Comparison of ENCODE assay signal across 8 cellular contexts in genomic region chr7:32347244-32347828, GRCh38.
DNase-seq lines count a peak whose midpoint lies in the region; TF ChIP-seq lines count a peak whose summit lies in the region.

No MANE protein-coding gene starts in this region.

- H3K4me3 Mint-ChIP-seq in endodermal cell: no peak overlapping the region

- TF ChIP-seq CTCF in AG09319 (IDR thresholded peaks at IDR 0.05; ENCODE audit: low read depth, low read length) (peak; percentile 36), GM12875 (IDR thresholded peaks at IDR 0.05; ENCODE audit: borderline replicate concordance, insufficient read depth, low read depth, low read length) (peak; percentile 52; the same call in 1 of the 2 replicates), endodermal cell (conservative IDR thresholded peaks at IDR 0.05) (peak; percentile 77), retinal pigment epithelial cell (conservative IDR thresholded peaks at IDR 0.05; ENCODE audit: low read depth, low read length) (peak; percentile 64)

- H3K9me3 Mint-ChIP-seq in endodermal cell: peaks cover 5% of the 10 kb centered on the region

- H3K4me1 ChIP-seq in endodermal cell (ENCODE audit: control insufficient read depth, insufficient read depth, low read length): no peaks in the 10 kb centered on the region

- no peak overlapping the region for H3K27ac Mint-ChIP-seq in endodermal cell

- H3K4me3 ChIP-seq in GM12875 (ENCODE audit: low read depth, low read length) (no peak overlapping the region), endodermal cell (ENCODE audit: low read length) (no peak overlapping the region), retinal pigment epithelial cell (ENCODE audit: low read length) (no peak overlapping the region)

- no peaks in the 10 kb centered on the region for H3K9me3 ChIP-seq in endodermal cell (ENCODE audit: control insufficient read depth, low read length)

- no peaks in the 10 kb centered on the region for H3K4me1 Mint-ChIP-seq in endodermal cell

- WGBS in endodermal cell (ENCODE audit: insufficient coverage in 1 of 2, insufficient read length in 1 of 2), 2 experiments: 79 to 82% methylated on average over 2 of the region's 2 CpGs

- no peak overlapping the region for H3K27ac ChIP-seq in endodermal cell (ENCODE audit: low read depth, low read length)

- no peak for DNase-seq in AG09319 (ENCODE audit: extremely low read depth, low read depth)
- peak; percentile 11 for DNase-seq in NCI-H2171 (lab: John Stamatoyannopoulos, UW)
- peak; percentile 67 for DNase-seq in endodermal cell
- DNase-seq in retinal pigment epithelial cell (ENCODE audit: low read depth): no peak
- DNase-seq in NCI-H524 treated with DMSO at 0.1 percent for 48 hours (lab: John Stamatoyannopoulos, UW): no peak
- DNase-seq in NCI-H774 (lab: John Stamatoyannopoulos, UW): no peak
- DNase-seq in NK-92 (lab: John Stamatoyannopoulos, UW; ENCODE audit: unreplicated experiment): no peak

- H3K9ac ChIP-seq in endodermal cell (ENCODE audit: extremely low read depth, low read length, poor library complexity, severe bottlenecking): no peak overlapping the region

- H3K27me3 ChIP-seq in endodermal cell (ENCODE audit: control insufficient read depth, insufficient read depth, low read length, poor library complexity, severe bottlenecking): no peaks in the 10 kb centered on the region

- H3K36me3 Mint-ChIP-seq in endodermal cell (ENCODE audit: low read depth): no peaks in the 10 kb centered on the region

- H3K36me3 ChIP-seq in endodermal cell (ENCODE audit: control insufficient read depth, insufficient read depth, low read length): no peaks in the 10 kb centered on the region

- H3K27me3 Mint-ChIP-seq in endodermal cell (ENCODE audit: insufficient read depth): no peaks in the 10 kb centered on the region

Comparison
In these comparisons a context has a peak if more than half of its experiments do, and no peak if none do; other contexts are left out.
1. DNase-seq: peak in NCI-H2171 (single experiment) and endodermal cell (single experiment); none in AG09319 (single experiment), retinal pigment epithelial cell (single experiment), NCI-H524 treated with DMSO at 0.1 percent for 48 hours (single experiment), NCI-H774 (single experiment) and NK-92 (single experiment).
2. Peak in every context shown above with its lines, with median percentiles within 50 percentile points of each other: CTCF ChIP-seq.